1 cellular context compared by ENCODE assay signal in the genomic region with DNA sequence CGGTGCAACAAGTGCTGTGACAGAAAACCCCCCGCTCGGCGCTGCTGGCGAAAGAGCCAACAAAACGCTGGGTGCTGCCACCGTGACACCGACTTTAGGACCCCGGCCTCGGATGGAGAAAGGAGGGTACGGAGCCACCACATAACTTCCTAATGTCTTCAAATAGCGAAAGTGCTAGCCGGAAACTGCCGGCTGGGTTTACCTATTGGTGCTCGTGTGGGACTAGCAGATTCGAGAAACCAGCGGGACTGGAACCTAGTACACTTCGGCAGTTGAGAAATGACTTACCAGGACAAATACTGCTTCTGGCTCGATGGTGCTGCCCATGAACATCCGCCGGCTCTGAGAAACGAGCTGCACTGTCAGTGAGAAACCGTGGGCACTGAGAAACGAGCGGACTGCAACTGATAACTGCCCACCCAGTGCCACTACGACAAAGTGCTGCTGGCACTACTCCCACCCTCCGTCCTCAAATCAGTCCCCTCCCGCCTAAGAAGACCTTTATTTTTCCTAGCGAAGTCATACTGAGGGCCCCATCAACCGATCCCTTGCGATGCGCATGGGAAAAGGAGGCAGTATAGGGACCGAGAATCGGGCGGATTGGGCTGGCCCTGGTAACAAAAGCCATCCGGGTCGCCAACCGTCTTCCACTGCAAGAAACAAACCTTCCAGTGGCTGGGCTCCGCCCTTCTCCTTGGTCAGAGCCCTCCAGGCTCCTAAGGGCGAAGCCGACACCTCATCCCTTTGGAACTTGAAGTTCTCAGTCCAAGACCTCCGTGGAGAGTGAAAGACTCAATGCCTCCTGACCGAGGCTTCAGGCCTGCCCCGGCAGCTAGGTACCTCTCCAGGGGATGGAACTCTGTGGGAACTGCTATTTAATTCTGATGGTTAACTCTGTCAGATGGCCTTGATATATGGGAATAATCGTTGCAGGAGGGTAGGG.
TF ChIP-seq lines count a peak whose summit lies in the region.

No MANE protein-coding gene starts in this region.

TF ChIP-seq in HepG2, 621 proteins besides CTCF, POLR2A, EP300 and RAD21 (continued from another document and continues in another):
- TF ChIP-seq, protein P1, sequence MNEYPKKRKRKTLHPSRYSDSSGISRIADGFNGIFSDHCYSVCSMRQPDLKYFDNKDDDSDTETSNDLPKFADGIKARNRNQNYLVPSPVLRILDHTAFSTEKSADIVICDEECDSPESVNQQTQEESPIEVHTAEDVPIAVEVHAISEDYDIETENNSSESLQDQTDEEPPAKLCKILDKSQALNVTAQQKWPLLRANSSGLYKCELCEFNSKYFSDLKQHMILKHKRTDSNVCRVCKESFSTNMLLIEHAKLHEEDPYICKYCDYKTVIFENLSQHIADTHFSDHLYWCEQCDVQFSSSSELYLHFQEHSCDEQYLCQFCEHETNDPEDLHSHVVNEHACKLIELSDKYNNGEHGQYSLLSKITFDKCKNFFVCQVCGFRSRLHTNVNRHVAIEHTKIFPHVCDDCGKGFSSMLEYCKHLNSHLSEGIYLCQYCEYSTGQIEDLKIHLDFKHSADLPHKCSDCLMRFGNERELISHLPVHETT (CRISPR knock-in tag; conservative IDR thresholded peaks at IDR 0.05), result peak; percentile 11; the same call in 1 of the 2 replicates
- TF ChIP-seq, protein P2, sequence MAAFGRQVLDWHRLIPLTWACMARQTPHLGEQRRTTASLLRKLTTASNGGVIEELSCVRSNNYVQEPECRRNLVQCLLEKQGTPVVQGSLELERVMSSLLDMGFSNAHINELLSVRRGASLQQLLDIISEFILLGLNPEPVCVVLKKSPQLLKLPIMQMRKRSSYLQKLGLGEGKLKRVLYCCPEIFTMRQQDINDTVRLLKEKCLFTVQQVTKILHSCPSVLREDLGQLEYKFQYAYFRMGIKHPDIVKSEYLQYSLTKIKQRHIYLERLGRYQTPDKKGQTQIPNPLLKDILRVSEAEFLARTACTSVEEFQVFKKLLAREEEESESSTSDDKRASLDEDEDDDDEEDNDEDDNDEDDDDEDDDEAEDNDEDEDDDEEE (CRISPR knock-in tag; IDR thresholded peaks at IDR 0.05), result no peak
- TF ChIP-seq MTF1 (CRISPR knock-in tag; IDR thresholded peaks at IDR 0.05), result no peak
- TF ChIP-seq NKX3-1 (CRISPR knock-in tag; IDR thresholded peaks at IDR 0.05), result no peak; the same call in 1 of the 2 replicates
- TF ChIP-seq, protein P3, sequence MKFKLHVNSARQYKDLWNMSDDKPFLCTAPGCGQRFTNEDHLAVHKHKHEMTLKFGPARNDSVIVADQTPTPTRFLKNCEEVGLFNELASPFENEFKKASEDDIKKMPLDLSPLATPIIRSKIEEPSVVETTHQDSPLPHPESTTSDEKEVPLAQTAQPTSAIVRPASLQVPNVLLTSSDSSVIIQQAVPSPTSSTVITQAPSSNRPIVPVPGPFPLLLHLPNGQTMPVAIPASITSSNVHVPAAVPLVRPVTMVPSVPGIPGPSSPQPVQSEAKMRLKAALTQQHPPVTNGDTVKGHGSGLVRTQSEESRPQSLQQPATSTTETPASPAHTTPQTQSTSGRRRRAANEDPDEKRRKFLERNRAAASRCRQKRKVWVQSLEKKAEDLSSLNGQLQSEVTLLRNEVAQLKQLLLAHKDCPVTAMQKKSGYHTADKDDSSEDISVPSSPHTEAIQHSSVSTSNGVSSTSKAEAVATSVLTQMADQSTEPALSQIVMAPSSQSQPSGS (CRISPR knock-in tag; IDR thresholded peaks at IDR 0.05), result no peak
- no peak for TF ChIP-seq FOXM1 (CRISPR knock-in tag; IDR thresholded peaks at IDR 0.05)
- TF ChIP-seq, protein P4, sequence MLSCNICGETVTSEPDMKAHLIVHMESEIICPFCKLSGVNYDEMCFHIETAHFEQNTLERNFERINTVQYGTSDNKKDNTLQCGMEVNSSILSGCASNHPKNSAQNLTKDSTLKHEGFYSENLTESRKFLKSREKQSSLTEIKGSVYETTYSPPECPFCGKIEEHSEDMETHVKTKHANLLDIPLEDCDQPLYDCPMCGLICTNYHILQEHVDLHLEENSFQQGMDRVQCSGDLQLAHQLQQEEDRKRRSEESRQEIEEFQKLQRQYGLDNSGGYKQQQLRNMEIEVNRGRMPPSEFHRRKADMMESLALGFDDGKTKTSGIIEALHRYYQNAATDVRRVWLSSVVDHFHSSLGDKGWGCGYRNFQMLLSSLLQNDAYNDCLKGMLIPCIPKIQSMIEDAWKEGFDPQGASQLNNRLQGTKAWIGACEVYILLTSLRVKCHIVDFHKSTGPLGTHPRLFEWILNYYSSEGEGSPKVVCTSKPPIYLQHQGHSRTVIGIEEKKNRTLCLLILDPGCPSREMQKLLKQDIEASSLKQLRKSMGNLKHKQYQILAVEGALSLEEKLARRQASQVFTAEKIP (CRISPR knock-in tag; IDR thresholded peaks at IDR 0.05; ENCODE audit: borderline replicate concordance), result no peak
- TF ChIP-seq ARNTL (CRISPR knock-in tag; IDR thresholded peaks at IDR 0.05), result 0 out of 2 replicates have a peak, but pooled peaks have one; percentile 30
- TF ChIP-seq KDM1A (CRISPR knock-in tag; IDR thresholded peaks at IDR 0.05), result no peak
- TF ChIP-seq CREM (IDR thresholded peaks at IDR 0.05), result peak; percentile 60; the same call in 1 of the 2 replicates
- TF ChIP-seq CREM (CRISPR knock-in tag; IDR thresholded peaks at IDR 0.05), result no peak
- TF ChIP-seq NONO (IDR thresholded peaks at IDR 0.05), result no peak
- TF ChIP-seq NONO (CRISPR knock-in tag; conservative IDR thresholded peaks at IDR 0.05), result peak; percentile 20; the same call in 1 of the 2 replicates
- TF ChIP-seq, protein P5, sequence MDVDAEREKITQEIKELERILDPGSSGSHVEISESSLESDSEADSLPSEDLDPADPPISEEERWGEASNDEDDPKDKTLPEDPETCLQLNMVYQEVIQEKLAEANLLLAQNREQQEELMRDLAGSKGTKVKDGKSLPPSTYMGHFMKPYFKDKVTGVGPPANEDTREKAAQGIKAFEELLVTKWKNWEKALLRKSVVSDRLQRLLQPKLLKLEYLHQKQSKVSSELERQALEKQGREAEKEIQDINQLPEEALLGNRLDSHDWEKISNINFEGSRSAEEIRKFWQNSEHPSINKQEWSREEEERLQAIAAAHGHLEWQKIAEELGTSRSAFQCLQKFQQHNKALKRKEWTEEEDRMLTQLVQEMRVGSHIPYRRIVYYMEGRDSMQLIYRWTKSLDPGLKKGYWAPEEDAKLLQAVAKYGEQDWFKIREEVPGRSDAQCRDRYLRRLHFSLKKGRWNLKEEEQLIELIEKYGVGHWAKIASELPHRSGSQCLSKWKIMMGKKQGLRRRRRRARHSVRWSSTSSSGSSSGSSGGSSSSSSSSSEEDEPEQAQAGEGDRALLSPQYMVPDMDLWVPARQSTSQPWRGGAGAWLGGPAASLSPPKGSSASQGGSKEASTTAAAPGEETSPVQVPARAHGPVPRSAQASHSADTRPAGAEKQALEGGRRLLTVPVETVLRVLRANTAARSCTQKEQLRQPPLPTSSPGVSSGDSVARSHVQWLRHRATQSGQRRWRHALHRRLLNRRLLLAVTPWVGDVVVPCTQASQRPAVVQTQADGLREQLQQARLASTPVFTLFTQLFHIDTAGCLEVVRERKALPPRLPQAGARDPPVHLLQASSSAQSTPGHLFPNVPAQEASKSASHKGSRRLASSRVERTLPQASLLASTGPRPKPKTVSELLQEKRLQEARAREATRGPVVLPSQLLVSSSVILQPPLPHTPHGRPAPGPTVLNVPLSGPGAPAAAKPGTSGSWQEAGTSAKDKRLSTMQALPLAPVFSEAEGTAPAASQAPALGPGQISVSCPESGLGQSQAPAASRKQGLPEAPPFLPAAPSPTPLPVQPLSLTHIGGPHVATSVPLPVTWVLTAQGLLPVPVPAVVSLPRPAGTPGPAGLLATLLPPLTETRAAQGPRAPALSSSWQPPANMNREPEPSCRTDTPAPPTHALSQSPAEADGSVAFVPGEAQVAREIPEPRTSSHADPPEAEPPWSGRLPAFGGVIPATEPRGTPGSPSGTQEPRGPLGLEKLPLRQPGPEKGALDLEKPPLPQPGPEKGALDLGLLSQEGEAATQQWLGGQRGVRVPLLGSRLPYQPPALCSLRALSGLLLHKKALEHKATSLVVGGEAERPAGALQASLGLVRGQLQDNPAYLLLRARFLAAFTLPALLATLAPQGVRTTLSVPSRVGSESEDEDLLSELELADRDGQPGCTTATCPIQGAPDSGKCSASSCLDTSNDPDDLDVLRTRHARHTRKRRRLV (CRISPR knock-in tag; IDR thresholded peaks at IDR 0.05), result no peak
- TF ChIP-seq, protein P6, sequence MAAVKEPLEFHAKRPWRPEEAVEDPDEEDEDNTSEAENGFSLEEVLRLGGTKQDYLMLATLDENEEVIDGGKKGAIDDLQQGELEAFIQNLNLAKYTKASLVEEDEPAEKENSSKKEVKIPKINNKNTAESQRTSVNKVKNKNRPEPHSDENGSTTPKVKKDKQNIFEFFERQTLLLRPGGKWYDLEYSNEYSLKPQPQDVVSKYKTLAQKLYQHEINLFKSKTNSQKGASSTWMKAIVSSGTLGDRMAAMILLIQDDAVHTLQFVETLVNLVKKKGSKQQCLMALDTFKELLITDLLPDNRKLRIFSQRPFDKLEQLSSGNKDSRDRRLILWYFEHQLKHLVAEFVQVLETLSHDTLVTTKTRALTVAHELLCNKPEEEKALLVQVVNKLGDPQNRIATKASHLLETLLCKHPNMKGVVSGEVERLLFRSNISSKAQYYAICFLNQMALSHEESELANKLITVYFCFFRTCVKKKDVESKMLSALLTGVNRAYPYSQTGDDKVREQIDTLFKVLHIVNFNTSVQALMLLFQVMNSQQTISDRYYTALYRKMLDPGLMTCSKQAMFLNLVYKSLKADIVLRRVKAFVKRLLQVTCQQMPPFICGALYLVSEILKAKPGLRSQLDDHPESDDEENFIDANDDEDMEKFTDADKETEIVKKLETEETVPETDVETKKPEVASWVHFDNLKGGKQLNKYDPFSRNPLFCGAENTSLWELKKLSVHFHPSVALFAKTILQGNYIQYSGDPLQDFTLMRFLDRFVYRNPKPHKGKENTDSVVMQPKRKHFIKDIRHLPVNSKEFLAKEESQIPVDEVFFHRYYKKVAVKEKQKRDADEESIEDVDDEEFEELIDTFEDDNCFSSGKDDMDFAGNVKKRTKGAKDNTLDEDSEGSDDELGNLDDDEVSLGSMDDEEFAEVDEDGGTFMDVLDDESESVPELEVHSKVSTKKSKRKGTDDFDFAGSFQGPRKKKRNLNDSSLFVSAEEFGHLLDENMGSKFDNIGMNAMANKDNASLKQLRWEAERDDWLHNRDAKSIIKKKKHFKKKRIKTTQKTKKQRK (IDR thresholded peaks at IDR 0.05; ENCODE audit: low read length), result no peak
- TF ChIP-seq RFX3 (CRISPR knock-in tag; IDR thresholded peaks at IDR 0.05), result no peak
- peak; percentile 100 for TF ChIP-seq ZFAT (CRISPR knock-in tag; conservative IDR thresholded peaks at IDR 0.05)
- no peak for TF ChIP-seq ZNF841 (CRISPR knock-in tag; IDR thresholded peaks at IDR 0.05; ENCODE audit: borderline replicate concordance)
- TF ChIP-seq, protein P7, sequence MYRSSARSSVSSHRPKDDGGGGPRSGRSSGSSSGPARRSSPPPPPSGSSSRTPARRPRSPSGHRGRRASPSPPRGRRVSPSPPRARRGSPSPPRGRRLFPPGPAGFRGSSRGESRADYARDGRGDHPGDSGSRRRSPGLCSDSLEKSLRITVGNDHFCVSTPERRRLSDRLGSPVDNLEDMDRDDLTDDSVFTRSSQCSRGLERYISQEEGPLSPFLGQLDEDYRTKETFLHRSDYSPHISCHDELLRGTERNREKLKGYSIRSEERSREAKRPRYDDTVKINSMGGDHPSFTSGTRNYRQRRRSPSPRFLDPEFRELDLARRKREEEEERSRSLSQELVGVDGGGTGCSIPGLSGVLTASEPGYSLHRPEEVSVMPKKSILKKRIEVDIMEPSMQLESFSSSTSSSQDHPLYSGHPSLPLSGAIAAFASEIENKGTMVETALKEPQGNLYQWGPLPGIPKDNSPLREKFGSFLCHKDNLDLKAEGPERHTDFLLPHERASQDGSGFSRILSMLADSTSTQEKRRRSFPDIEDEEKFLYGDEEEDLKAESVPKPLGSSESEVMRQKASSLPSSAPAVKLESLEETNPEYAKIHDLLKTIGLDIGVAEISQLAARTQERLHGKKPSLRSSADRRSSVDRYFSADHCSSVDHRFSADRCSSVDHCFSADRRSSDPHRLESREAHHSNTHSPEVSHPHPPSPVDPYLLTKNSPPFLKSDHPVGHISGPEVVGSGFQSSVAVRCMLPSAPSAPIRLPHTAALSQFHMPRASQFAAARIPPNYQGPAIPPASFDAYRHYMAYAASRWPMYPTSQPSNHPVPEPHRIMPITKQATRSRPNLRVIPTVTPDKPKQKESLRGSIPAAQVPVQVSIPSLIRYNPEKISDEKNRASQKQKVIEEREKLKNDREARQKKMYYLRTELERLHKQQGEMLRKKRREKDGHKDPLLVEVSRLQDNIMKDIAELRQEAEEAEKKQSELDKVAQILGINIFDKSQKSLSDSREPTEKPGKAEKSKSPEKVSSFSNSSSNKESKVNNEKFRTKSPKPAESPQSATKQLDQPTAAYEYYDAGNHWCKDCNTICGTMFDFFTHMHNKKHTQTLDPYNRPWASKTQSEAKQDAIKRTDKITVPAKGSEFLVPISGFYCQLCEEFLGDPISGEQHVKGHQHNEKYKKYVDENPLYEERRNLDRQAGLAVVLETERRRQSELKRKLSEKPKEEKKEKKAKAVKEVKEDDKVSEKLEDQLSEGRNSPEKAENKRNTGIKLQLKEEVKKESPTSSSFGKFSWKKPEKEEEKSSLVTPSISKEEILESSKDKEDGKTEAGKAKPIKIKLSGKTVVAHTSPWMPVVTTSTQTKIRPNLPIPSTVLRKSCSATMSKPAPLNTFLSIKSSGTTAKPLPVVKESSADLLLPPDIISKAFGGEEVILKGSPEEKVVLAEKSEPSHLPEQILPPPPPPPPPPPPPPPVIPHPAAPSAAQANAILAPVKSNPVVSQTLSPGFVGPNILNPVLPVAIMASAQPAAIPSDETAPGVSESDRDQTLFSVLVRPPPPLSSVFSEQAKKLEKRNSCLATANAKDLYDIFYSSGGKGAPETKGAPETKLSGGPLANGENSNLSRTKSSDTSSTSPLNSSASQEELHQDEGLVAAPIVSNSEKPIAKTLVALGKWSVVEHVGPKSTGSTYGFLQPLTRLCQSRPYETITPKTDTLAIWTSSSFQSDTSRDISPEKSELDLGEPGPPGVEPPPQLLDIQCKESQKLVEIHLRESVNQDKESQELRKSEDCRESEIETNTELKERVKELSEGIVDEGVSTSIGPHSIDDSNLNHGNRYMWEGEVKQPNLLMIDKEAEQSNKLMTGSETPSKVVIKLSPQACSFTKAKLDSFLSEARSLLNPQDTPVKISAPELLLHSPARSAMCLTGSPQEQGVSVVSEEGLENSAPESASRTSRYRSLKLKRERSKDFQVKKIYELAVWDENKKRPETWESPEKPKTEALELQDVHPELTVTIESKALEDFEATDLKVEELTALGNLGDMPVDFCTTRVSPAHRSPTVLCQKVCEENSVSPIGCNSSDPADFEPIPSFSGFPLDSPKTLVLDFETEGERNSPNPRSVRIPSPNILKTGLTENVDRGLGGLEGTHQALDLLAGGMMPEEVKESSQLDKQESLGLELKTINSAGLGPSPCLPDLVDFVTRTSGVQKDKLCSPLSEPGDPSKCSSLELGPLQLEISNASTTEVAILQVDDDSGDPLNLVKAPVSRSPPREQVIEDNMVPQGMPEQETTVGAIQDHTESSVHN (CRISPR knock-in tag; IDR thresholded peaks at IDR 0.05), result no peak
- TF ChIP-seq ZNF572 (CRISPR knock-in tag; IDR thresholded peaks at IDR 0.05), result no peak
- TF ChIP-seq ZKSCAN8 (CRISPR knock-in tag; IDR thresholded peaks at IDR 0.05; ENCODE audit: borderline replicate concordance), result 0 out of 2 replicates have a peak, but pooled peaks have one; percentile 61
- no peak for TF ChIP-seq KLF9 (CRISPR knock-in tag; IDR thresholded peaks at IDR 0.05; ENCODE audit: low read depth)
- TF ChIP-seq SP4 (CRISPR knock-in tag; IDR thresholded peaks at IDR 0.05), result no peak
